ENCODE assay signal across 18 cellular contexts in the genomic region with DNA sequence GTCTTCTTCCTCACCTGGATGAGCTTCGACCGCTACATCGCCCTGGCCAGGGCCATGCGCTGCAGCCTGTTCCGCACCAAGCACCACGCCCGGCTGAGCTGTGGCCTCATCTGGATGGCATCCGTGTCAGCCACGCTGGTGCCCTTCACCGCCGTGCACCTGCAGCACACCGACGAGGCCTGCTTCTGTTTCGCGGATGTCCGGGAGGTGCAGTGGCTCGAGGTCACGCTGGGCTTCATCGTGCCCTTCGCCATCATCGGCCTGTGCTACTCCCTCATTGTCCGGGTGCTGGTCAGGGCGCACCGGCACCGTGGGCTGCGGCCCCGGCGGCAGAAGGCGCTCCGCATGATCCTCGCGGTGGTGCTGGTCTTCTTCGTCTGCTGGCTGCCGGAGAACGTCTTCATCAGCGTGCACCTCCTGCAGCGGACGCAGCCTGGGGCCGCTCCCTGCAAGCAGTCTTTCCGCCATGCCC. TPM values are rescaled to one million over a fixed set of nuclear protein-coding genes. Genes with fewer than 3 reads are reported as not detected.
A peak's percentile ranks its signal among the peaks of the same experiment; 100 is the strongest.
DNase-seq lines count a peak whose midpoint lies in the region; ATAC-seq, FAIRE-seq and TF ChIP-seq lines count a peak whose summit lies in the region.
"Had no signal": no experiment of that assay in that cellular context is flagged by ENCODE, and none has a peak within 500 bp of the region (broad histone marks: within the 10 kb centered on the region; RNA-seq: fewer than 3 reads in every experiment).

No MANE protein-coding gene starts in this region.

- TF ChIP-seq POLR2A in H1 (IDR thresholded peaks at IDR 0.05; ENCODE audit: control extremely low read depth in 1 of 2, low read depth in 2 of 2, low read length in 2 of 2) = no peak

- CTCF ChIA-PET in H1 (lab: Charles Lee; ENCODE audit: partially characterized antibody) = interaction anchor here (0.8 to 5.6 kb wide), 6 partner anchors 8 to 99 kb away, joined by 3 to 21 read pairs (median 8); no protein-coding TSS in a partner anchor

- no peak overlapping the region for H4K5ac ChIP-seq in H1 (ENCODE audit: insufficient read length, low read depth, low read length)

- H2BK20ac ChIP-seq in H1 (ENCODE audit: low read length) = no peak overlapping the region

- H3K4me2 ChIP-seq in GM23338 (no peak overlapping the region), H1 (ENCODE audit: insufficient read depth in 1 of 2, low read depth in 2 of 2, low read length in 2 of 2) (no peak overlapping the region)

- no peak overlapping the region for H3K56ac ChIP-seq in H1 (replicated peaks; ENCODE audit: insufficient read length, low read depth, low read length)

- H3K9me3 Mint-ChIP-seq in GM23338 = no peaks in the 10 kb centered on the region
- H3K9me3 Mint-ChIP-seq in stimulated activated naive B cell treated with anti-CD40 and anti-IgM and Interleukin-4, amounts not matched to agents 10 μg/mL and 1 μg/mL and 100 μg/mL, for 72 hours = no peaks in the 10 kb centered on the region
- H3K9me3 Mint-ChIP-seq: CD4-positive, alpha-beta T cell had no signal

- H3K18ac ChIP-seq in H1 (ENCODE audit: extremely low read depth, low read length) = no peak overlapping the region

- no peak overlapping the region for H2BK12ac ChIP-seq in H1 (ENCODE audit: low read depth, low read length)

- H3K27me3 Mint-ChIP-seq in GM23338 (ENCODE audit: insufficient read depth, low read depth, poor library complexity) = peaks cover 8% of the 10 kb centered on the region
- H3K27me3 Mint-ChIP-seq in stimulated activated naive B cell treated with anti-CD40 and anti-IgM and Interleukin-4, amounts not matched to agents 10 μg/mL and 1 μg/mL and 100 μg/mL, for 72 hours = no peaks in the 10 kb centered on the region
- H3K27me3 Mint-ChIP-seq: CD4-positive, alpha-beta T cell had no signal

- peaks cover 6% of the 10 kb centered on the region; the same call in 1 of the 2 replicates for H3K4me1 ChIP-seq in GM23338 (ENCODE audit: insufficient read depth)
- H3K4me1 ChIP-seq in H1 (replicated peaks in 1 of 4; ENCODE audit: control insufficient read depth in 3 of 4, insufficient read depth in 4 of 4, low read length in 3 of 4) = peaks cover 0 to 13% (median 3%) of the 10 kb centered on the region in 4 experiments; a peak in 5 of 7 replicates
- peaks cover 11 to 70% (median 45%) of the 10 kb centered on the region in 4 donors for H3K4me1 ChIP-seq in liver (ENCODE audit: control insufficient read depth in 4 of 4, insufficient read depth in 4 of 4, low read length in 3 of 4)

- H3F3A ChIP-seq in GM23338 (replicated peaks; ENCODE audit: low read depth) = no peaks in the 10 kb centered on the region

- intact Hi-C loops in cardiac septum (cut with DNase I) = no loop called here

- no peak overlapping the region for H4K91ac ChIP-seq in H1 (replicated peaks; ENCODE audit: insufficient read length, low read length)

- no peaks in the 10 kb centered on the region for H3K9me2 ChIP-seq in GM23338 (ENCODE audit: insufficient read depth)

- no peak overlapping the region for H2BK5ac ChIP-seq in H1 (ENCODE audit: low read depth, low read length)

- no peak overlapping the region for H3K4me3 Mint-ChIP-seq in GM23338
- H3K4me3 Mint-ChIP-seq in stimulated activated naive B cell treated with anti-CD40 and anti-IgM and Interleukin-4, amounts not matched to agents 10 μg/mL and 1 μg/mL and 100 μg/mL, for 72 hours = no peak overlapping the region
- H3K4me3 Mint-ChIP-seq: CD4-positive, alpha-beta T cell had no signal

- no peak overlapping the region for H3K23ac ChIP-seq in H1 (ENCODE audit: insufficient read length)

- no peak overlapping the region for H3K4ac ChIP-seq in H1 (replicated peaks; ENCODE audit: insufficient read length, low read depth, low read length)

- no peaks in the 10 kb centered on the region for H3K9me3 ChIP-seq in H1 (ENCODE audit: insufficient read depth in 2 of 2, low read depth in 1 of 2, low read length in 1 of 2)
- no peaks in the 10 kb centered on the region for H3K9me3 ChIP-seq in liver (ENCODE audit: control insufficient read depth in 4 of 4, low read length in 3 of 4)

- no peak for TF ChIP-seq EP300 in H1 (IDR thresholded peaks at IDR 0.05; ENCODE audit: borderline replicate concordance in 1 of 2, low read depth in 2 of 2, low read length in 2 of 2)

- H3K4me1 Mint-ChIP-seq in GM23338 = peaks cover 17% of the 10 kb centered on the region
- H3K4me1 Mint-ChIP-seq in stimulated activated naive B cell treated with anti-CD40 and anti-IgM and Interleukin-4, amounts not matched to agents 10 μg/mL and 1 μg/mL and 100 μg/mL, for 72 hours = peaks cover 8 to 15% of the 10 kb centered on the region in 2 donors

- no peak for ATAC-seq in GM23338
- no peak for ATAC-seq in stimulated activated naive B cell treated with anti-CD40 and anti-IgM and Interleukin-4, amounts not matched to agents 10 μg/mL and 1 μg/mL and 100 μg/mL, for 72 hours (replicated peaks)
- no peak for ATAC-seq in GM19467 (IDR thresholded peaks at IDR 0.05; ENCODE audit: unreplicated experiment)
- ATAC-seq: HCT116 had no signal

- TF ChIP-seq CTCF in GM23338 (conservative IDR thresholded peaks at IDR 0.05; ENCODE audit: low read depth in 2 of 2) (no peak), H1 (IDR thresholded peaks at IDR 0.05; ENCODE audit: control extremely low read depth in 1 of 3, insufficient read depth in 1 of 3, low read depth in 1 of 3, low read length in 3 of 3) (no peak), liver (IDR thresholded peaks at IDR 0.05; ENCODE audit: low read depth, low read length, missing input control) (no peak), D721Med (IDR thresholded peaks at IDR 0.05; ENCODE audit: insufficient read depth, missing control alignments) (no peak)

- H3K27ac ChIP-seq in GM23338 (ENCODE audit: low read depth) (no peak overlapping the region), H1 (ENCODE audit: low read depth, low read length) (no peak overlapping the region), liver (ENCODE audit: low read depth in 1 of 2, low read length in 2 of 2) (peak overlapping the region; percentile 83 to 91)
- H3K27ac ChIP-seq: HL-60 had no signal

- H3K4me3 ChIP-seq in GM23338 = no peak overlapping the region
- H3K4me3 ChIP-seq in H1 (ENCODE audit: extremely low read depth in 1 of 4, insufficient read depth in 2 of 4, low read depth in 3 of 4, low read length in 4 of 4) = no peak overlapping the region
- H3K4me3 ChIP-seq in liver (ENCODE audit: low read depth in 1 of 3, low read length in 3 of 3) = no peak overlapping the region

- no peaks in the 10 kb centered on the region; the same call in 1 of the 2 replicates for H4K20me1 ChIP-seq in GM23338 (replicated peaks; ENCODE audit: insufficient read depth)
- H4K20me1 ChIP-seq in H1 (replicated peaks in 1 of 2; ENCODE audit: control insufficient read depth in 1 of 2, insufficient read depth in 2 of 2, low read length in 2 of 2) = peaks cover 5 to 22% of the 10 kb centered on the region in 2 experiments

- no peaks in the 10 kb centered on the region for H3K23me2 ChIP-seq in H1 (ENCODE audit: low read depth, low read length)

- H3K14ac ChIP-seq in H1 (ENCODE audit: insufficient read length) = no peak overlapping the region

- DNase-seq in GM23338 (ENCODE audit: low spot score) (no peak), H1 (ENCODE audit: low read depth in 1 of 2, low spot score in 2 of 2) (no peak), D721Med (ENCODE audit: insufficient read length, low spot score) (no peak), Kasumi-1 (lab: John Stamatoyannopoulos, UW) (no peak), cardiac septum (ENCODE audit: low spot score) (no peak)
- no peak for DNase-seq in stimulated activated naive B cell treated with anti-CD40 and anti-IgM and Interleukin-4, amounts not matched to agents 10 μg/mL and 1 μg/mL and 100 μg/mL, for 72 hours
- DNase-seq: ACHN; C1 segment of cervical spinal cord; Calu3; CD4-positive, alpha-beta T cell; DMS79; IMR-90 had no signal

- no peak overlapping the region for H2AK5ac ChIP-seq in H1 (ENCODE audit: low read depth, low read length)

- H3K27me3 ChIP-seq in GM23338 (ENCODE audit: insufficient read depth) (no peaks in the 10 kb centered on the region), H1 (replicated peaks in 1 of 4; ENCODE audit: control insufficient read depth in 3 of 4, extremely low read depth in 1 of 4, insufficient read depth in 3 of 4, low read length in 3 of 4) (no peaks in the 10 kb centered on the region), liver (ENCODE audit: control insufficient read depth in 4 of 4, insufficient read depth in 4 of 4, low read length in 3 of 4) (no peaks in the 10 kb centered on the region)

- peak overlapping the region; percentile 16; the same call in 1 of the 2 replicates for H4K8ac ChIP-seq in H1 (ENCODE audit: extremely low read depth, insufficient read depth, low read length)

- FAIRE-seq in H1 (lab: Jason Lieb, UNC) = no peak
- FAIRE-seq in D721Med (lab: Jason Lieb, UNC) = no peak
- FAIRE-seq: GM12891, H54 had no signal

- 93% methylated on average over 39 of the region's 40 CpGs; no CpG with 5 or more reads in 1 of the 2 experiments for WGBS in H1 (ENCODE audit: extremely low coverage in 1 of 2, insufficient coverage in 1 of 2, insufficient read length in 1 of 2, insufficient replicate concordance in 2 of 2, low coverage in 1 of 2, low lambda C conversion rate in 2 of 2, missing lambda C conversion rate in 1 of 2), 2 experiments
- whole genome bisulfite sequencing in liver = 95% methylated on average over 40 of the region's 40 CpGs

- POLR2A ChIA-PET in H1 (lab: Charles Lee; ENCODE audit: partially characterized antibody) = no interaction called here

- H3K36me3 Mint-ChIP-seq in GM23338 (ENCODE audit: low read depth) = peaks cover 1% of the 10 kb centered on the region; the same call in 1 of the 3 replicates
- peaks cover 12 to 29% of the 10 kb centered on the region in 2 donors for H3K36me3 Mint-ChIP-seq in stimulated activated naive B cell treated with anti-CD40 and anti-IgM and Interleukin-4, amounts not matched to agents 10 μg/mL and 1 μg/mL and 100 μg/mL, for 72 hours

- peaks cover 4% of the 10 kb centered on the region; the same call in 1 of the 2 replicates for H3K79me1 ChIP-seq in H1 (ENCODE audit: low read depth, low read length)

- H3K9ac ChIP-seq in H1 (replicated peaks in 1 of 4; ENCODE audit: extremely low read depth in 1 of 4, low read depth in 3 of 4, low read length in 3 of 4) = no peak overlapping the region
- no peak overlapping the region for H3K9ac ChIP-seq in liver (ENCODE audit: low read depth in 1 of 2, low read length in 2 of 2)

- TF ChIP-seq RAD21 in H1 (IDR thresholded peaks at IDR 0.05 in 1 of 2, conservative IDR thresholded peaks at IDR 0.05 in 1 of 2; ENCODE audit: low read depth in 2 of 2, low read length in 2 of 2) (no peak), liver (IDR thresholded peaks at IDR 0.05) (no peak)

- no peaks in the 10 kb centered on the region for H3K36me3 ChIP-seq in GM23338 (ENCODE audit: insufficient read depth)
- peaks cover 0 to 4% (median 0%) of the 10 kb centered on the region in 4 experiments; a peak in 2 of 8 replicates for H3K36me3 ChIP-seq in H1 (ENCODE audit: control insufficient read depth in 2 of 4, insufficient read depth in 4 of 4, low read length in 3 of 4)
- H3K36me3 ChIP-seq in liver (ENCODE audit: control insufficient read depth in 4 of 4, insufficient read depth in 3 of 4, low read depth in 1 of 4, low read length in 3 of 4) = peaks cover 0 to 4% (median 0%) of the 10 kb centered on the region in 4 donors

- no peak overlapping the region for H2BK120ac ChIP-seq in H1 (replicated peaks; ENCODE audit: low read depth, low read length)

- no peak overlapping the region for H2AFZ ChIP-seq in GM23338
- no peak overlapping the region for H2AFZ ChIP-seq in H1 (ENCODE audit: low read length)

- peak overlapping the region; percentile 70; the same call in 1 of the 2 replicates for H3K27ac Mint-ChIP-seq in GM23338
- peak overlapping the region; percentile 31 for H3K27ac Mint-ChIP-seq in stimulated activated naive B cell treated with anti-CD40 and anti-IgM and Interleukin-4, amounts not matched to agents 10 μg/mL and 1 μg/mL and 100 μg/mL, for 72 hours
- H3K27ac Mint-ChIP-seq: CD4-positive, alpha-beta T cell had no signal

- H2BK15ac ChIP-seq in H1 (ENCODE audit: low read length) = no peak overlapping the region

- H3K79me2 ChIP-seq in GM23338 (replicated peaks; ENCODE audit: insufficient read depth) = peaks cover 19% of the 10 kb centered on the region
- H3K79me2 ChIP-seq in H1 (ENCODE audit: control insufficient read depth in 1 of 2, insufficient read depth in 2 of 2, low read length in 2 of 2) = peaks cover 0 to 2% of the 10 kb centered on the region in 2 experiments; a peak in 1 of 4 replicates

RNA-seq across cellular contexts. Expression of gene GPER1, which starts 4.3 kb away (rescaled TPM):
- 2.8 TPM in 1 of 2 replicates, not detected in the other for total RNA-seq in GM23338 (2014; rRNA removed; shearing (Covaris generic))
- polyA plus RNA-seq in GM23338 (2016; fragmentation: Nextera tagmentation; extraction: Ambion mirVana) (0.42 and 0.89 TPM in 2 replicates), H1 (2011; rRNA removed) (0.47 and 0.78 TPM in 2 replicates), liver (10 to 100 TPM in 1 of 2 donors, 1 to 10 TPM in 1; 8.0 to 23.1 TPM)
- total RNA-seq in H1 (2021; fragmentation: NEBNext Ultra II Directional; extraction: Animal tissue kit (Norgen Biotek cat#: 25700)) = 0.24 and 0.52 TPM in 2 replicates
- polyA plus RNA-seq in H1 (2011; cell fraction: cytosol; rRNA removed) = 0.56 TPM
- 1.00 TPM for polyA plus RNA-seq in H1 (2011; cell fraction: nucleus; rRNA removed)
- 0.36 to 0.68 TPM (median 0.62 TPM) in 4 replicates for polyA plus RNA-seq in H1 (2012, experiment 1 of 2)
- 0.17 TPM for polyA plus RNA-seq in H1 (2012, experiment 2 of 2)
- polyA plus RNA-seq in H1 (2013, experiment 1 of 2) = 0.20 TPM
- 0.20 TPM for polyA plus RNA-seq in H1 (2013, experiment 2 of 2)
- polyA minus RNA-seq in H1 (2011; rRNA and poly(A)+ RNA removed) = 0.16 and 0.27 TPM in 2 replicates
- not detected for polyA minus RNA-seq in H1 (2011; cell fraction: cytosol; rRNA and poly(A)+ RNA removed)
- polyA minus RNA-seq in H1 (2011; cell fraction: nucleus; rRNA and poly(A)+ RNA removed) = 0.70 TPM
- total RNA-seq in liver (1 to 10 TPM; 2.9 to 6.7 TPM), cardiac septum (2.9 TPM)
- total RNA-seq: CD4-positive, alpha-beta T cell had no signal

RNA-seq across cellular contexts. Expression of gene GPR146, which starts 47.9 kb away (rescaled TPM):
- total RNA-seq in GM23338 (2014; rRNA removed; shearing (Covaris generic)) = 0.16 and 0.28 TPM in 2 replicates
- 0.37 TPM in 1 of 2 replicates, not detected in the other for polyA plus RNA-seq in GM23338 (2016; fragmentation: Nextera tagmentation; extraction: Ambion mirVana)
- total RNA-seq in H1 (2021; fragmentation: NEBNext Ultra II Directional; extraction: Animal tissue kit (Norgen Biotek cat#: 25700)) = 0.54 and 1.8 TPM in 2 replicates
- 2.7 and 3.9 TPM in 2 replicates for polyA plus RNA-seq in H1 (2011; rRNA removed)
- 2.5 TPM for polyA plus RNA-seq in H1 (2011; cell fraction: cytosol; rRNA removed)
- 3.3 TPM for polyA plus RNA-seq in H1 (2011; cell fraction: nucleus; rRNA removed)
- 0.62 to 1.8 TPM (median 1.3 TPM) in 4 replicates for polyA plus RNA-seq in H1 (2012, experiment 1 of 2)
- 2.0 TPM for polyA plus RNA-seq in H1 (2012, experiment 2 of 2)
- polyA plus RNA-seq in H1 (2013, experiment 1 of 2) = 1.1 TPM
- 0.79 TPM for polyA plus RNA-seq in H1 (2013, experiment 2 of 2)
- 2.9 and 4.5 TPM in 2 replicates for polyA minus RNA-seq in H1 (2011; rRNA and poly(A)+ RNA removed)
- 0.81 TPM for polyA minus RNA-seq in H1 (2011; cell fraction: cytosol; rRNA and poly(A)+ RNA removed)
- polyA minus RNA-seq in H1 (2011; cell fraction: nucleus; rRNA and poly(A)+ RNA removed) = 3.9 TPM
- 10 to 100 TPM; 27.9 to 33.5 TPM for total RNA-seq in liver
- polyA plus RNA-seq in liver = 10 to 100 TPM; 15.5 to 25.4 TPM
- 12.6 TPM for total RNA-seq in cardiac septum

Comparison
In these comparisons a context has a peak if more than half of its experiments do, and no peak if none do; other contexts are left out.
1. H3K27ac ChIP-seq: peak in liver (2 of 2); none in GM23338 (single experiment) and H1 (single experiment).